2 cellular contexts compared by ENCODE assay signal in the genomic region with DNA sequence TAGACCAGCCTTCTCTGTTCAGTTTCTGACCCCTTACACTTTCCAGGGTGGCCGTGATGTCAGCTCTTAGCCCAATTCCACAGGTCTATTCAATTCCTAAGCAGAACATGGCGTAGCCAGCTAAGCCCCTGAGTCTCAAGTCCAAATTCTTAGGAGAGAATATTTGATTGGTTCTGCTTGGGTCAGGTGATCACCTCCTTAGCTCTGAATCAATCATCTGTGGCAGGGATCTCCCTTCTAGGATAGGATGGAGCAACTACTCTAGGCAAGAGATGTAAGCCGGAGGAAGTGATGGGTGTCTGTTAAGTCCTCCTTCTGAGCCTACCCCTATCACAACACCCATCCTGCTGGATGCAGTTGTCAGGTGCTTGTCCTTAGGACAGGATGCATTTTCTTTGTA.
TF ChIP-seq lines count a peak whose summit lies in the region.

No MANE protein-coding gene starts in this region.

TF ChIP-seq in HepG2, 621 proteins besides CTCF, POLR2A, EP300 and RAD21:
- TF ChIP-seq, protein P1, sequence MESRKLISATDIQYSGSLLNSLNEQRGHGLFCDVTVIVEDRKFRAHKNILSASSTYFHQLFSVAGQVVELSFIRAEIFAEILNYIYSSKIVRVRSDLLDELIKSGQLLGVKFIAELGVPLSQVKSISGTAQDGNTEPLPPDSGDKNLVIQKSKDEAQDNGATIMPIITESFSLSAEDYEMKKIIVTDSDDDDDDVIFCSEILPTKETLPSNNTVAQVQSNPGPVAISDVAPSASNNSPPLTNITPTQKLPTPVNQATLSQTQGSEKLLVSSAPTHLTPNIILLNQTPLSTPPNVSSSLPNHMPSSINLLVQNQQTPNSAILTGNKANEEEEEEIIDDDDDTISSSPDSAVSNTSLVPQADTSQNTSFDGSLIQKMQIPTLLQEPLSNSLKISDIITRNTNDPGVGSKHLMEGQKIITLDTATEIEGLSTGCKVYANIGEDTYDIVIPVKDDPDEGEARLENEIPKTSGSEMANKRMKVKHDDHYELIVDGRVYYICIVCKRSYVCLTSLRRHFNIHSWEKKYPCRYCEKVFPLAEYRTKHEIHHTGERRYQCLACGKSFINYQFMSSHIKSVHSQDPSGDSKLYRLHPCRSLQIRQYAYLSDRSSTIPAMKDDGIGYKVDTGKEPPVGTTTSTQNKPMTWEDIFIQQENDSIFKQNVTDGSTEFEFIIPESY (CRISPR knock-in tag; IDR thresholded peaks at IDR 0.05) = no peak
- TF ChIP-seq, protein P2, sequence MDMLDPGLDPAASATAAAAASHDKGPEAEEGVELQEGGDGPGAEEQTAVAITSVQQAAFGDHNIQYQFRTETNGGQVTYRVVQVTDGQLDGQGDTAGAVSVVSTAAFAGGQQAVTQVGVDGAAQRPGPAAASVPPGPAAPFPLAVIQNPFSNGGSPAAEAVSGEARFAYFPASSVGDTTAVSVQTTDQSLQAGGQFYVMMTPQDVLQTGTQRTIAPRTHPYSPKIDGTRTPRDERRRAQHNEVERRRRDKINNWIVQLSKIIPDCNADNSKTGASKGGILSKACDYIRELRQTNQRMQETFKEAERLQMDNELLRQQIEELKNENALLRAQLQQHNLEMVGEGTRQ (IDR thresholded peaks at IDR 0.05; ENCODE audit: low read depth, low read length) = peak; percentile 15; the same call in 1 of the 2 replicates
- TF ChIP-seq, protein P2 (CRISPR knock-in tag; IDR thresholded peaks at IDR 0.05; ENCODE audit: borderline replicate concordance) = no peak

TF ChIP-seq in GM12891, 5 proteins besides CTCF, POLR2A, EP300 and RAD21:
- no peak for TF ChIP-seq SPI1 (IDR thresholded peaks at IDR 0.05; ENCODE audit: low read depth, low read length)
- no peak for TF ChIP-seq TAF1 (IDR thresholded peaks at IDR 0.05; ENCODE audit: low read depth, low read length)
- no peak for TF ChIP-seq POLR2AphosphoS5 (IDR thresholded peaks at IDR 0.05; ENCODE audit: low read depth, low read length)
- no peak for TF ChIP-seq PAX5 (IDR thresholded peaks at IDR 0.05; ENCODE audit: insufficient read depth, low read length, severe bottlenecking)
- no peak for TF ChIP-seq POU2F2 (IDR thresholded peaks at IDR 0.05; ENCODE audit: low read depth, low read length)
